ENCODE assay signal across 14 cellular contexts in genomic region chr14:94690486-94690885, GRCh38.
A peak's percentile ranks its signal among the peaks of the same experiment; 100 is the strongest.
DNase-seq lines count a peak whose midpoint lies in the region; ATAC-seq, FAIRE-seq and TF ChIP-seq lines count a peak whose summit lies in the region.
"Had no signal": no experiment of that assay in that cellular context is flagged by ENCODE, and none has a peak within 500 bp of the region (broad histone marks: within the 10 kb centered on the region; RNA-seq: fewer than 3 reads in every experiment).

No MANE protein-coding gene starts in this region.

- H3K9me3 Mint-ChIP-seq in H9 = peaks cover 0 to 3% of the 10 kb centered on the region in 2 experiments; a peak in 2 of 5 replicates
- H3K9me3 Mint-ChIP-seq: CD4-positive, alpha-beta T cell had no signal

- DNase-seq in H9 (peak; percentile 29), H1 (ENCODE audit: low read depth in 1 of 2, low spot score in 2 of 2) (no peak), osteoblast (ENCODE audit: insufficient read length, low spot score, missing footprints) (peak; percentile 50), aorta (peak in 1 of 2 donors; percentile 61), left ventricle myocardium inferior (no peak), NCI-H2171 (lab: John Stamatoyannopoulos, UW) (no peak), psoas muscle (no peak)
- DNase-seq: ACHN; C1 segment of cervical spinal cord; CD4-positive, alpha-beta T cell; DMS79 had no signal

- TF ChIP-seq CTCF in H9 (conservative IDR thresholded peaks at IDR 0.05) = no peak
- no peak for TF ChIP-seq CTCF in H1 (IDR thresholded peaks at IDR 0.05; ENCODE audit: control extremely low read depth in 1 of 3, insufficient read depth in 1 of 3, low read depth in 1 of 3, low read length in 3 of 3)
- TF ChIP-seq CTCF in osteoblast (IDR thresholded peaks at IDR 0.05; ENCODE audit: extremely low read depth, low read depth, low read length) = no peak
- TF ChIP-seq CTCF in left ventricle myocardium inferior (IDR thresholded peaks at IDR 0.05; ENCODE audit: borderline replicate concordance) = no peak
- TF ChIP-seq CTCF in psoas muscle (IDR thresholded peaks at IDR 0.05) = no peak

- H3K79me2 ChIP-seq in H9 (ENCODE audit: insufficient read depth, low read length) = no peaks in the 10 kb centered on the region
- H3K79me2 ChIP-seq in H1 (ENCODE audit: control insufficient read depth in 1 of 2, insufficient read depth in 2 of 2, low read length in 2 of 2) = no peaks in the 10 kb centered on the region
- H3K79me2 ChIP-seq in osteoblast (ENCODE audit: insufficient read depth, low read length) = no peaks in the 10 kb centered on the region

- H2BK20ac ChIP-seq in H9 (ENCODE audit: low read depth, low read length, poor library complexity, severe bottlenecking) = no peak overlapping the region
- no peak overlapping the region for H2BK20ac ChIP-seq in H1 (ENCODE audit: low read length)

- H3K14ac ChIP-seq in H9 (ENCODE audit: insufficient read depth, low read length) (no peak overlapping the region), H1 (ENCODE audit: insufficient read length) (no peak overlapping the region)

- peaks cover 25% of the 10 kb centered on the region for H3K27me3 Mint-ChIP-seq in H9 (ENCODE audit: low read depth)

- TF ChIP-seq RAD21 in H1 (IDR thresholded peaks at IDR 0.05 in 1 of 2, conservative IDR thresholded peaks at IDR 0.05 in 1 of 2; ENCODE audit: low read depth in 2 of 2, low read length in 2 of 2) = no peak

- H2BK5ac ChIP-seq in H9 (ENCODE audit: insufficient read length, low read length) (no peak overlapping the region), H1 (ENCODE audit: low read depth, low read length) (no peak overlapping the region)

- intact Hi-C loops in aorta (cut with DNase I) = loop anchor here (10.0 kb wide), 1 partner anchor 404 kb away; no protein-coding TSS in a partner anchor
- intact Hi-C loops in left ventricle myocardium inferior (cut with micrococcal nuclease) = loop anchor here (10.0 kb wide), 1 partner anchor 744 kb away; no protein-coding TSS in a partner anchor
- intact Hi-C loops in psoas muscle (cut with DNase I) = loop anchor here in 1 of 2 donors (5.0 kb wide), 1 partner anchor 507 kb away; no protein-coding TSS in a partner anchor

- H2BK120ac ChIP-seq in H9 (ENCODE audit: low read depth, low read length, poor library complexity, severe bottlenecking) (no peak overlapping the region), H1 (replicated peaks; ENCODE audit: low read depth, low read length) (no peak overlapping the region)

- no peak for FAIRE-seq in H1 (lab: Jason Lieb, UNC)
- FAIRE-seq: GM12891, HepG2, HTR-8/SVneo had no signal

- H3K4ac ChIP-seq in H9 (ENCODE audit: low read depth, low read length) = no peak overlapping the region
- no peak overlapping the region for H3K4ac ChIP-seq in H1 (replicated peaks; ENCODE audit: insufficient read length, low read depth, low read length)

- H2BK15ac ChIP-seq in H9 (ENCODE audit: low read depth, low read length) = no peak overlapping the region
- H2BK15ac ChIP-seq in H1 (ENCODE audit: low read length) = no peak overlapping the region

- H4K20me1 ChIP-seq in H9 (ENCODE audit: control insufficient read depth, insufficient read depth, insufficient read length) (no peaks in the 10 kb centered on the region), H1 (replicated peaks in 1 of 2; ENCODE audit: control insufficient read depth in 1 of 2, insufficient read depth in 2 of 2, low read length in 2 of 2) (no peaks in the 10 kb centered on the region), osteoblast (ENCODE audit: insufficient read depth, low read length) (no peaks in the 10 kb centered on the region)

- peak; percentile 36 for ATAC-seq in aorta (ENCODE audit: low FRiP score)
- no peak for ATAC-seq in psoas muscle

- H2AFZ ChIP-seq in H9 (ENCODE audit: low read length) = no peak overlapping the region
- H2AFZ ChIP-seq in H1 (ENCODE audit: low read length) = no peak overlapping the region
- no peak overlapping the region for H2AFZ ChIP-seq in osteoblast (ENCODE audit: low read length)

- H4K5ac ChIP-seq in H9 (ENCODE audit: insufficient read length, low read depth, low read length) (no peak overlapping the region), H1 (ENCODE audit: insufficient read length, low read depth, low read length) (no peak overlapping the region)

- H3K23me2 ChIP-seq in H9 (ENCODE audit: insufficient read length, low read depth, low read length, poor library complexity, severe bottlenecking) (no peaks in the 10 kb centered on the region), H1 (ENCODE audit: low read depth, low read length) (no peaks in the 10 kb centered on the region)

- H3K23ac ChIP-seq in H9 (ENCODE audit: insufficient read length, low read depth, low read length) (no peak overlapping the region), H1 (ENCODE audit: insufficient read length) (no peak overlapping the region)

- no peaks in the 10 kb centered on the region; the same call in 1 of the 2 replicates for H3K4me1 ChIP-seq in H9 (ENCODE audit: insufficient read depth, low read length)
- H3K4me1 ChIP-seq in H1 (replicated peaks in 1 of 4; ENCODE audit: control insufficient read depth in 3 of 4, insufficient read depth in 4 of 4, low read length in 3 of 4) = peaks cover 0 to 7% (median 4%) of the 10 kb centered on the region in 4 experiments; a peak in 5 of 7 replicates
- peaks cover 13% of the 10 kb centered on the region for H3K4me1 ChIP-seq in osteoblast (ENCODE audit: insufficient read depth, low read length)
- no peaks in the 10 kb centered on the region for H3K4me1 ChIP-seq in aorta (ENCODE audit: control insufficient read depth in 1 of 2, insufficient read depth in 2 of 2, low read length in 2 of 2)
- H3K4me1 ChIP-seq in left ventricle myocardium inferior = peaks cover 3% of the 10 kb centered on the region
- H3K4me1 ChIP-seq in psoas muscle = no peaks in the 10 kb centered on the region

- H3T11ph ChIP-seq in H9 (ENCODE audit: low read length) = no peak overlapping the region

- H3K4me3 Mint-ChIP-seq in H9 = no peak overlapping the region
- H3K4me3 Mint-ChIP-seq: CD4-positive, alpha-beta T cell had no signal

- no peak overlapping the region for H3K4me2 ChIP-seq in H9 (ENCODE audit: insufficient read depth, insufficient read length, low read length)
- H3K4me2 ChIP-seq in H1 (ENCODE audit: insufficient read depth in 1 of 2, low read depth in 2 of 2, low read length in 2 of 2) = 0 out of 4 replicates have a peak overlapping the region, but pooled peaks of 1 of the 2 experiments have one; percentile 30
- no peak overlapping the region for H3K4me2 ChIP-seq in osteoblast (ENCODE audit: insufficient read depth, low read length)

- POLR2A ChIA-PET in H1 (lab: Charles Lee; ENCODE audit: partially characterized antibody) = no interaction called here

- no peaks in the 10 kb centered on the region for H3K9me3 ChIP-seq in H9 (ENCODE audit: control insufficient read depth, low read depth, low read length)
- no peaks in the 10 kb centered on the region for H3K9me3 ChIP-seq in H1 (ENCODE audit: insufficient read depth in 2 of 2, low read depth in 1 of 2, low read length in 1 of 2)
- H3K9me3 ChIP-seq in osteoblast (ENCODE audit: low read depth, low read length) = no peaks in the 10 kb centered on the region
- no peaks in the 10 kb centered on the region for H3K9me3 ChIP-seq in aorta (ENCODE audit: control insufficient read depth, low read length)
- no peaks in the 10 kb centered on the region for H3K9me3 ChIP-seq in left ventricle myocardium inferior (replicated peaks)
- H3K9me3 ChIP-seq in psoas muscle = no peaks in the 10 kb centered on the region

- H2AK5ac ChIP-seq in H9 (ENCODE audit: insufficient read length, low read length) (no peak overlapping the region), H1 (ENCODE audit: low read depth, low read length) (no peak overlapping the region)

- no peak overlapping the region for H3K18ac ChIP-seq in H9 (ENCODE audit: insufficient read length, low read depth, low read length)
- H3K18ac ChIP-seq in H1 (ENCODE audit: extremely low read depth, low read length) = no peak overlapping the region

- H3K56ac ChIP-seq in H9 (ENCODE audit: insufficient read length, low read depth, low read length) (no peak overlapping the region), H1 (replicated peaks; ENCODE audit: insufficient read length, low read depth, low read length) (no peak overlapping the region)

- peak overlapping the region in 1 of 3 experiments; percentile 35; a peak in 1 of 7 replicates for H3K27ac Mint-ChIP-seq in H9
- H3K27ac Mint-ChIP-seq: CD4-positive, alpha-beta T cell had no signal

- H3K36me3 ChIP-seq in H1 (ENCODE audit: control insufficient read depth in 2 of 4, insufficient read depth in 4 of 4, low read length in 3 of 4) = no peaks in the 10 kb centered on the region
- H3K36me3 ChIP-seq in osteoblast (ENCODE audit: insufficient read depth, low read length) = no peaks in the 10 kb centered on the region
- H3K36me3 ChIP-seq in aorta (ENCODE audit: control insufficient read depth in 1 of 2, insufficient read depth in 2 of 2, low read length in 1 of 2) = no peaks in the 10 kb centered on the region
- H3K36me3 ChIP-seq in left ventricle myocardium inferior = no peaks in the 10 kb centered on the region
- H3K36me3 ChIP-seq in psoas muscle (ENCODE audit: insufficient read depth in 1 of 2, low read depth in 1 of 2) = no peaks in the 10 kb centered on the region

- H3K9ac ChIP-seq in H9 (ENCODE audit: extremely low read depth, insufficient read length, low read length) (no peak overlapping the region), H1 (replicated peaks in 1 of 4; ENCODE audit: extremely low read depth in 1 of 4, low read depth in 3 of 4, low read length in 3 of 4) (no peak overlapping the region)

- CTCF ChIA-PET in H1 (lab: Charles Lee; ENCODE audit: partially characterized antibody) = interaction anchor here (0.6 to 4.5 kb wide), 30 partner anchors 8 to 769 kb away, joined by 3 to 40 read pairs (median 5); no protein-coding TSS in a partner anchor

- no peak for TF ChIP-seq EP300 in H1 (IDR thresholded peaks at IDR 0.05; ENCODE audit: borderline replicate concordance in 1 of 2, low read depth in 2 of 2, low read length in 2 of 2)

- H3K4me1 Mint-ChIP-seq in H9 = peaks cover 14 to 18% of the 10 kb centered on the region in 2 experiments

- H3K4me3 ChIP-seq in H1 (ENCODE audit: extremely low read depth in 1 of 4, insufficient read depth in 2 of 4, low read depth in 3 of 4, low read length in 4 of 4) (no peak overlapping the region), osteoblast (ENCODE audit: insufficient read depth, low read length) (no peak overlapping the region), aorta (ENCODE audit: low read length in 2 of 2) (no peak overlapping the region), left ventricle myocardium inferior (no peak overlapping the region), psoas muscle (no peak overlapping the region)

- H4K91ac ChIP-seq in H9 (ENCODE audit: insufficient read length, low read depth, low read length) (no peak overlapping the region), H1 (replicated peaks; ENCODE audit: insufficient read length, low read length) (peak overlapping the region; percentile 17)

- H3K36me3 Mint-ChIP-seq in H9 (ENCODE audit: insufficient read depth in 1 of 3, low read depth in 3 of 3) = no peaks in the 10 kb centered on the region

- H3K27me3 ChIP-seq in H9 (ENCODE audit: insufficient read depth, low read length) (no peaks in the 10 kb centered on the region; the same call in 1 of the 2 replicates), H1 (replicated peaks in 1 of 4; ENCODE audit: control insufficient read depth in 3 of 4, extremely low read depth in 1 of 4, insufficient read depth in 3 of 4, low read length in 3 of 4) (peaks cover 0 to 8% (median 4%) of the 10 kb centered on the region in 4 experiments; a peak in 5 of 7 replicates), osteoblast (ENCODE audit: insufficient read depth, low read length) (no peaks in the 10 kb centered on the region), aorta (ENCODE audit: control insufficient read depth in 1 of 2, insufficient read depth in 2 of 2, low read length in 1 of 2) (no peaks in the 10 kb centered on the region), left ventricle myocardium inferior (ENCODE audit: low read depth) (peaks cover 58% of the 10 kb centered on the region), psoas muscle (ENCODE audit: insufficient read depth in 3 of 3, low read length in 2 of 3) (no peaks in the 10 kb centered on the region)

- H2BK12ac ChIP-seq in H9 (ENCODE audit: insufficient read length, low read depth, low read length) (no peak overlapping the region), H1 (ENCODE audit: low read depth, low read length) (no peak overlapping the region)

- H3K27ac ChIP-seq in H9 (ENCODE audit: insufficient read length, low read depth, low read length) = no peak overlapping the region
- no peak overlapping the region for H3K27ac ChIP-seq in H1 (ENCODE audit: low read depth, low read length)
- no peak overlapping the region for H3K27ac ChIP-seq in osteoblast (ENCODE audit: low read depth, low read length)
- no peak overlapping the region for H3K27ac ChIP-seq in aorta (ENCODE audit: low read depth in 1 of 2, low read length in 2 of 2)
- H3K27ac ChIP-seq in left ventricle myocardium inferior (replicated peaks) = no peak overlapping the region
- no peak overlapping the region for H3K27ac ChIP-seq in psoas muscle

- TF ChIP-seq POLR2A in H1 (IDR thresholded peaks at IDR 0.05; ENCODE audit: control extremely low read depth in 1 of 2, low read depth in 2 of 2, low read length in 2 of 2) = no peak

- H3K79me1 ChIP-seq in H9 (ENCODE audit: insufficient read depth, low read depth, low read length, poor library complexity, severe bottlenecking) (no peaks in the 10 kb centered on the region), H1 (ENCODE audit: low read depth, low read length) (no peaks in the 10 kb centered on the region)

- H4K8ac ChIP-seq in H9 (replicated peaks; ENCODE audit: insufficient read length, low read depth, low read length) = no peak overlapping the region
- H4K8ac ChIP-seq in H1 (ENCODE audit: extremely low read depth, insufficient read depth, low read length) = no peak overlapping the region; the same call in 1 of the 2 replicates

- WGBS in H9 (ENCODE audit: extremely low coverage, insufficient read length, low lambda C conversion rate) = no CpG with 5 or more reads among the region's 14 CpGs
- WGBS in H1 (ENCODE audit: extremely low coverage in 1 of 2, insufficient coverage in 1 of 2, insufficient read length in 1 of 2, insufficient replicate concordance in 2 of 2, low coverage in 1 of 2, low lambda C conversion rate in 2 of 2, missing lambda C conversion rate in 1 of 2), 2 experiments = 84% methylated on average over 9 of the region's 14 CpGs; no CpG with 5 or more reads in 1 of the 2 experiments
- WGBS in aorta, 2 donors = 91 to 92% methylated on average over 14 of the region's 14 CpGs
- WGBS in psoas muscle, 3 donors = 82 to 85% (median 85%) methylated on average over 14 of the region's 14 CpGs

Comparison
In these comparisons a context has a peak if more than half of its experiments do, and no peak if none do; other contexts are left out.
1. DNase-seq: peak in H9 (single experiment) and osteoblast (single experiment); none in H1 (0 of 2), left ventricle myocardium inferior (single experiment), NCI-H2171 (single experiment) and psoas muscle (0 of 2).